ENCODE assay signal across 9 cellular contexts in genomic region chr14:75247286-75247922, GRCh38. TPM values are rescaled to one million over a fixed set of nuclear protein-coding genes. Genes with fewer than 3 reads are reported as not detected.
DNase-seq lines count a peak whose midpoint lies in the region; ATAC-seq, FAIRE-seq and TF ChIP-seq lines count a peak whose summit lies in the region.
"Had no signal": no experiment of that assay in that cellular context is flagged by ENCODE, and none has a peak within 500 bp of the region (broad histone marks: within the 10 kb centered on the region; RNA-seq: fewer than 3 reads in every experiment).

No MANE protein-coding gene starts in this region.

- ATAC-seq in GM12878, result peak; percentile 30
- ATAC-seq in GM19395 (IDR thresholded peaks at IDR 0.05; ENCODE audit: unreplicated experiment), result no peak
- ATAC-seq in HG02759 (IDR thresholded peaks at IDR 0.05; ENCODE audit: unreplicated experiment), result no peak
- ATAC-seq in HG03571 (IDR thresholded peaks at IDR 0.05; ENCODE audit: unreplicated experiment), result no peak
- ATAC-seq in HG02642 (IDR thresholded peaks at IDR 0.05; ENCODE audit: poor library complexity, unreplicated experiment), result no peak

- peak; percentile 63 to 70; a peak in 1 of 4 replicates for TF ChIP-seq EP300 in GM12878 (IDR thresholded peaks at IDR 0.05; ENCODE audit: borderline replicate concordance in 1 of 2, control insufficient read depth in 1 of 2, low read depth in 2 of 2, low read length in 2 of 2)

- POLR2A ChIA-PET in GM12878 (lab: Charles Lee), result interaction anchor here (0.6 kb wide), 2 partner anchors 23 to 373 kb away, joined by 4 to 5 read pairs; no protein-coding TSS in a partner anchor

- no peaks in the 10 kb centered on the region for H3K36me3 ChIP-seq in GM12878 (ENCODE audit: control insufficient read depth in 2 of 2, insufficient read depth in 2 of 2, low read length in 1 of 2)

- H3K9me3 ChIP-seq in GM12878 (replicated peaks; ENCODE audit: control insufficient read depth, insufficient read depth, low read length), result no peaks in the 10 kb centered on the region

- DNase-seq in GM12864 (ENCODE audit: low read depth), result peak; percentile 61
- DNase-seq in activated CD4-positive, alpha-beta T cell treated with anti-CD3 and anti-CD28 coated beads for 4 hours, result peak; percentile 61 to 70
- peak; percentile 40 for DNase-seq in GM12878 (ENCODE audit: low read depth, low spot score)
- DNase-seq in stimulated activated CD4-positive, alpha-beta T cell treated with anti-CD3 and anti-CD28 coated beads, Interleukin-4, amount 100 ng/mL, for 4 hours, result peak; percentile 39 to 64
- DNase-seq: DMS79 treated with DMSO at 0.1 percent for 48 hours had no signal

- TF ChIP-seq RAD21 in GM12878 (IDR thresholded peaks at IDR 0.05; ENCODE audit: insufficient read depth, low read depth, low read length), result no peak

- peak; percentile 13 for FAIRE-seq in GM12878 (lab: Jason Lieb, UNC)

- TF ChIP-seq CTCF in GM12864 (IDR thresholded peaks at IDR 0.05; ENCODE audit: low read depth, low read length, missing control alignments), result no peak
- no peak for TF ChIP-seq CTCF in GM12878 (IDR thresholded peaks at IDR 0.05 in 2 of 3, conservative IDR thresholded peaks at IDR 0.05 in 1 of 3; ENCODE audit: control insufficient read depth in 2 of 3, extremely low read depth in 1 of 3, insufficient read depth in 1 of 3, low read depth in 3 of 3, low read length in 3 of 3)

- BruUV-seq in GM12878 (replicated peaks; lab: Mats Ljungman, UMichigan), result no TSS peak

- intact Hi-C loops in GM12878 (cut with micrococcal nuclease; ENCODE audit: unreplicated experiment), result loop anchor here (5.0 kb wide), 2 partner anchors 70 to 115 kb away; partner anchors contain the start of gene TMED10

- in situ Hi-C loops in GM12878 (cut with MboI), result no loop called here

- no peaks in the 10 kb centered on the region for H3K79me2 ChIP-seq in GM12878 (ENCODE audit: control insufficient read depth, insufficient read depth, low read length)

- peak overlapping the region; percentile 80 for H3K4me2 ChIP-seq in GM12878 (ENCODE audit: control insufficient read depth, insufficient read depth)

- H3K4me1 ChIP-seq in GM12878 (ENCODE audit: control insufficient read depth, insufficient read depth, low read length), result peaks cover 36% of the 10 kb centered on the region

- SMC1A ChIA-PET in GM12878 (lab: Charles Lee; ENCODE audit: uncharacterized antibody, unreplicated experiment), result interaction anchor here (1.1 to 2.3 kb wide), 3 partner anchors 9 to 20 kb away, joined by 3 to 9 read pairs (median 7); no protein-coding TSS in a partner anchor

- no peak for TF ChIP-seq POLR2A in GM12878 (IDR thresholded peaks at IDR 0.05; ENCODE audit: low read depth, low read length)

- H3K9ac ChIP-seq in GM12878 (ENCODE audit: control insufficient read depth, insufficient read depth, low read length), result no peak overlapping the region

- 14% methylated on average over 14 of the region's 15 CpGs for WGBS in GM12878 (ENCODE audit: insufficient coverage, insufficient replicate concordance, low lambda C conversion rate, missing lambda C conversion rate)

- H2AFZ ChIP-seq in GM12878 (ENCODE audit: control insufficient read depth, low read depth, low read length), result no peak overlapping the region; the same call in 1 of the 2 replicates

- CTCF ChIA-PET in GM12878 (lab: Yijun Ruan, JAX), result interaction anchor here (0.6 to 1.2 kb wide), 3 partner anchors 12 to 63 kb away, joined by 3 read pairs; no protein-coding TSS in a partner anchor

- H4K20me1 ChIP-seq in GM12878 (ENCODE audit: control insufficient read depth, insufficient read depth), result no peaks in the 10 kb centered on the region

- RAD21 ChIA-PET in GM12878 (lab: Charles Lee; ENCODE audit: unreplicated experiment), result interaction anchor here (1.2 to 4.0 kb wide), 3 partner anchors 11 to 23 kb away, joined by 3 to 12 read pairs (median 3); no protein-coding TSS in a partner anchor

- H3K4me3 ChIP-seq in GM12864 (ENCODE audit: low read depth, low read length) (no peak overlapping the region), GM12878 (peak overlapping the region; percentile 29; the same call in 1 of the 2 replicates)

- peaks cover 0 to 5% of the 10 kb centered on the region in 2 experiments; a peak in 2 of 4 replicates for H3K27me3 ChIP-seq in GM12878 (replicated peaks in 1 of 2; ENCODE audit: control insufficient read depth in 2 of 2, insufficient read depth in 2 of 2, low read length in 1 of 2)

- H3K27ac ChIP-seq in GM12878 (ENCODE audit: control insufficient read depth, insufficient read depth), result no peak overlapping the region

TF ChIP-seq in GM12878, 131 proteins besides CTCF, POLR2A, EP300 and RAD21 (continues in another document):
- peak; percentile 82 for TF ChIP-seq RAD51 (IDR thresholded peaks at IDR 0.05)
- TF ChIP-seq ATF2 (IDR thresholded peaks at IDR 0.05; ENCODE audit: low read length), result peak; percentile 80; the same call in 1 of the 2 replicates
- TF ChIP-seq ZNF207 (IDR thresholded peaks at IDR 0.05; ENCODE audit: borderline replicate concordance), result no peak
- no peak for TF ChIP-seq HSF1 (IDR thresholded peaks at IDR 0.05; ENCODE audit: low read depth, low read length)
- TF ChIP-seq SPI1 (IDR thresholded peaks at IDR 0.05; ENCODE audit: borderline replicate concordance, insufficient read depth, low read depth, low read length), result no peak
- TF ChIP-seq POU2F2 (IDR thresholded peaks at IDR 0.05; ENCODE audit: borderline replicate concordance, low read depth, low read length), result peak; percentile 73; the same call in 2 of the 3 replicates
- no peak for TF ChIP-seq YBX1 (IDR thresholded peaks at IDR 0.05)
- peak; percentile 52; the same call in 1 of the 2 replicates for TF ChIP-seq BCL11A (IDR thresholded peaks at IDR 0.05; ENCODE audit: low read depth, low read length)

RNA-seq across cellular contexts. Expression of gene FOS, which starts 31.2 kb away (rescaled TPM):
- total RNA-seq in GM12878 (2013; cell fraction: nucleolus; rRNA removed), result 5.1 and 5.7 TPM in 2 replicates
- total RNA-seq in GM12878 (2014; rRNA removed), result 0.05 and 0.40 TPM in 2 replicates
- total RNA-seq in GM12878 (2014; rRNA removed; fragmentation: Illumina TruSeq; extraction: Trizol), result 0.09 and 0.13 TPM in 2 replicates
- 0.43 and 0.64 TPM in 2 replicates for total RNA-seq in GM12878 (2021)
- 0.64 TPM for polyA plus RNA-seq in GM12878 (2011; ENCODE audit: low read depth)
- 0.95 TPM in 2 replicates for polyA plus RNA-seq in GM12878 (2011; rRNA removed)
- polyA plus RNA-seq in GM12878 (2011; cell fraction: cytosol; rRNA removed), result 1.1 and 1.4 TPM in 2 replicates
- polyA plus RNA-seq in GM12878 (2011; cell fraction: nucleus; rRNA removed), result 7.4 and 8.9 TPM in 2 replicates
- 0.54 and 1.5 TPM in 2 replicates for polyA plus RNA-seq in GM12878 (2012)
- 0.10 TPM in 1 of 2 replicates, not detected in the other for polyA plus RNA-seq in GM12878 (2014; fragmentation: Illumina TruSeq; extraction: Trizol)
- polyA plus RNA-seq in GM12878 (2014; fragmentation: Nextera tagmentation; extraction: Ambion mirVana), result under 1 TPM; 0.02 to 0.13 TPM
- 0.10 and 0.36 TPM in 2 replicates for polyA plus RNA-seq in GM12878 (2014; rRNA removed)
- under 1 TPM; 0.67 to 0.75 TPM for polyA plus RNA-seq in GM12878 (2016; fragmentation: Nextera tagmentation; extraction: Ambion mirVana)
- polyA minus RNA-seq in GM12878 (2011; rRNA and poly(A)+ RNA removed), result 1.6 and 4.9 TPM in 2 replicates
- polyA minus RNA-seq in GM12878 (2011; cell fraction: cytosol; rRNA and poly(A)+ RNA removed), result 3.4 and 4.5 TPM in 2 replicates
- polyA minus RNA-seq in GM12878 (2011; cell fraction: nucleus; rRNA and poly(A)+ RNA removed), result 17.4 and 22.5 TPM in 2 replicates
